Comparison of ENCODE assay signal across 33 cellular contexts in the genomic region with DNA sequence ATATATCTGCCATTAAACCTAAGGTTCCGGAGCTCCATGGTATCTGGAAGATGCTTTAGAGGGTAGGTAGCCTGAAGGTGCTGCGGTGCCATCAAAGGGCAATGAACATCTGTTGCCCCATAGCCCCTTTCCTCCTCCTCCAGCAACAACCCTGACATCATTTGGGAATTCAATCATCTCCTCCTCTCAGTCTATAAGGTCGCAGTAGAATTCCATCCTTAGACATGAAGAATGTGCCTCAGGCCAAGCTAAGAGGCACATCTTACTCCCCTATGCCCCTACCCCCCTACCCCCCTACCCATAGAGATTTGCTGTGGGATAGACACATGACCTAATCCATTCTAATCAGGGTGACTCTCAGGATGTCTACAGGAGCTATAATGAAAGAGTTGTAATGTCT.
"Had no signal": no experiment of that assay in that cellular context is flagged by ENCODE, and none has a peak within 500 bp of the region (broad histone marks: within the 10 kb centered on the region; RNA-seq: fewer than 3 reads in every experiment).

No MANE protein-coding gene starts in this region.

- H3K9me3 ChIP-seq: adrenal gland, ascending aorta, body of pancreas, breast epithelium had no signal

- H3K27ac ChIP-seq: adrenal gland, ascending aorta, body of pancreas, brain microvascular endothelial cell, breast epithelium, cardiac muscle cell had no signal

- H3K4me3 ChIP-seq: adrenal gland, ascending aorta, body of pancreas, breast epithelium, cardiac muscle cell had no signal

- ATAC-seq: activated naive CD4-positive, alpha-beta T cell treated with anti-CD3 and anti-CD28 coated beads, Interleukin-2, amount 50 U/mL, for 72 hours; activated naive CD8-positive, alpha-beta T cell treated with anti-CD3 and anti-CD28 coated beads, Interleukin-2, amount 50 U/mL, for 24 hours; activated T-cell treated with anti-CD3 and anti-CD28 coated beads, Interleukin-2, amount 50 U/mL, for 4 hours; activated T-cell treated with anti-CD3 and anti-CD28 coated beads, Interleukin-2, amount 50 U/mL, for 72 hours; activated T-helper 17 cell treated with anti-CD3 and anti-CD28 coated beads, Interleukin-2, amount 50 U/mL, for 72 hours; body of pancreas had no signal

- H3K27me3 ChIP-seq: adrenal gland, ascending aorta, body of pancreas, brain microvascular endothelial cell, breast epithelium, cardiac muscle cell had no signal

- H3K36me3 ChIP-seq: adrenal gland, ascending aorta, brain microvascular endothelial cell, breast epithelium, cardiac muscle cell had no signal

- DNase-seq: activated effector memory CD4-positive, alpha-beta T cell treated with anti-CD3 and anti-CD28 coated beads, Interleukin-2, amount 50 U/mL, for 16 hours; activated effector memory CD4-positive, alpha-beta T cell treated with Interleukin-2 at 50 U/mL for 16 hours; activated gamma-delta T cell; activated gamma-delta T cell treated with Interleukin-2 at 50 U/mL for 16 hours; activated naive CD4-positive, alpha-beta T cell; activated naive CD4-positive, alpha-beta T cell treated with anti-CD3 and anti-CD28 coated beads for 36 hours; activated naive CD4-positive, alpha-beta T cell treated with anti-CD3 and anti-CD28 coated beads, Interleukin-2, amount 10 ng/mL, durations not matched to agents 7 days and 5 days; activated naive CD4-positive, alpha-beta T cell treated with anti-CD3 and anti-CD28 coated beads, Interleukin-2, amount 50 U/mL, for 16 hours; activated naive CD4-positive, alpha-beta T cell treated with Interleukin-2 at 50 U/mL for 16 hours; activated naive CD8-positive, alpha-beta T cell treated with anti-CD3 and anti-CD28 coated beads for 36 hours; activated naive CD8-positive, alpha-beta T cell treated with anti-CD3 and anti-CD28 coated beads, Interleukin-2, amount 10 ng/mL, durations not matched to agents 7 days and 5 days; activated naive CD8-positive, alpha-beta T cell treated with anti-CD3 and anti-CD28 coated beads, Interleukin-2, amount 50 U/mL, for 24 hours; activated T-cell treated with anti-CD3 and anti-CD28 coated beads for 4 hours; activated T-cell treated with anti-CD3 and anti-CD28 coated beads, Interleukin-2, amount 50 U/mL, for 1 hour; activated T-cell treated with anti-CD3 and anti-CD28 coated beads, Interleukin-2, amount 50 U/mL, for 24 hours; activated T-cell treated with anti-CD3 and anti-CD28 coated beads, Interleukin-2, amount 50 U/mL, for 4 hours; activated T-cell treated with anti-CD3 and anti-CD28 coated beads, Interleukin-2, amount 50 U/mL, for 48 hours; activated T-cell treated with anti-CD3 and anti-CD28 coated beads, Interleukin-2, amount 50 U/mL, for 72 hours; adrenal gland; amniotic stem cell; amygdala; anterior cingulate cortex; aorta; body of pancreas; brain microvascular endothelial cell; caudate nucleus; central memory CD4-positive, alpha-beta T cell; cerebellar nuclear complex had no signal

- H3K4me1 ChIP-seq: adrenal gland, ascending aorta, body of pancreas, breast epithelium had no signal
